In genomic region chr2:145745387-145745721, GRCh38 we compare ENCODE assay signal across 1 cellular context.
TF ChIP-seq lines count a peak whose summit lies in the region.

No MANE protein-coding gene starts in this region.

TF ChIP-seq in endothelial cell of umbilical vein, 7 proteins besides CTCF, POLR2A, EP300 and RAD21:
- TF ChIP-seq GATA2 (IDR thresholded peaks at IDR 0.05; ENCODE audit: insufficient read depth, insufficient read length, low read depth, low read length), result peak; percentile 1
